Comparison of ENCODE assay signal across 8 cellular contexts in genomic region chr7:22110227-22110839, GRCh38.
A peak's percentile ranks its signal among the peaks of the same experiment; 100 is the strongest.
DNase-seq lines count a peak whose midpoint lies in the region; ATAC-seq and TF ChIP-seq lines count a peak whose summit lies in the region.

No MANE protein-coding gene starts in this region.

- peak; percentile 86 for DNase-seq in AG10803 (ENCODE audit: low read depth)
- DNase-seq in HK-2 (ENCODE audit: unreplicated experiment): peak; percentile 70
- peak; percentile 77 for DNase-seq in NCI-H82 (lab: John Stamatoyannopoulos, UW)
- peak; percentile 62 to 68 for DNase-seq in activated CD4-positive, alpha-beta T cell treated with anti-CD3 and anti-CD28 coated beads, Interleukin-2, amount 50 U/mL, for 48 hours
- DNase-seq in ecto neural progenitor cell (ENCODE audit: low spot score): peak; percentile 77
- peak; percentile 92 to 93 for DNase-seq in lung microvascular endothelial cell (ENCODE audit: low read depth in 2 of 2)
- peak; percentile 21 to 23 for DNase-seq in stimulated activated CD8-positive, alpha-beta memory T cell treated with anti-CD3 and anti-CD28 coated beads, Interleukin-15, amount 100 ng/mL, for 48 hours (ENCODE audit: low read depth in 2 of 2)

- peak; percentile 75 for ATAC-seq in GM18909 (IDR thresholded peaks at IDR 0.05; ENCODE audit: poor library complexity, unreplicated experiment)

- H3K4me3 ChIP-seq in AG10803 (ENCODE audit: low read length): no peak overlapping the region

- TF ChIP-seq CTCF in AG10803 (conservative IDR thresholded peaks at IDR 0.05; ENCODE audit: low read length): peak; percentile 93

Comparison
In these comparisons a context has a peak if more than half of its experiments do, and no peak if none do; other contexts are left out.
1. DNase-seq: peak in every context shown above with its lines; median percentile 92 in lung microvascular endothelial cell; 86 in AG10803; 77 in NCI-H82; 77 in ecto neural progenitor cell; 70 in HK-2; 65 in activated CD4-positive, alpha-beta T cell treated with anti-CD3 and anti-CD28 coated beads, Interleukin-2, amount 50 U/mL, for 48 hours; 22 in stimulated activated CD8-positive, alpha-beta memory T cell treated with anti-CD3 and anti-CD28 coated beads, Interleukin-15, amount 100 ng/mL, for 48 hours.